1 cellular context compared by ENCODE assay signal in genomic region chr19:35077411-35078223, GRCh38.
TF ChIP-seq lines count a peak whose summit lies in the region.

No MANE protein-coding gene starts in this region.

TF ChIP-seq in H1, 55 proteins besides CTCF, POLR2A, EP300 and RAD21:
- TF ChIP-seq E2F6 (IDR thresholded peaks at IDR 0.05) (no peak), MAX (IDR thresholded peaks at IDR 0.05) (no peak), FOSL1 (IDR thresholded peaks at IDR 0.05; ENCODE audit: insufficient read depth, low read depth, low read length) (no peak), BCL11A (IDR thresholded peaks at IDR 0.05; ENCODE audit: low read depth in 2 of 2, low read length in 2 of 2) (no peak), ASH2L (IDR thresholded peaks at IDR 0.05; ENCODE audit: low read length) (no peak), HDAC2 (IDR thresholded peaks at IDR 0.05; ENCODE audit: borderline replicate concordance in 1 of 2, low read depth in 2 of 2, low read length in 2 of 2) (no peak), CREB1 (IDR thresholded peaks at IDR 0.05) (no peak), KDM5A (IDR thresholded peaks at IDR 0.05; ENCODE audit: low read length) (no peak), MAFK (IDR thresholded peaks at IDR 0.05; ENCODE audit: low read depth, low read length) (no peak), ATF2 (IDR thresholded peaks at IDR 0.05; ENCODE audit: low read length) (no peak), HDAC6 (IDR thresholded peaks at IDR 0.05; ENCODE audit: low read depth, low read length) (no peak), CHD1 (IDR thresholded peaks at IDR 0.05; ENCODE audit: low read depth, low read length) (no peak)
